ENCODE assay signal across 8 cellular contexts in the genomic region with DNA sequence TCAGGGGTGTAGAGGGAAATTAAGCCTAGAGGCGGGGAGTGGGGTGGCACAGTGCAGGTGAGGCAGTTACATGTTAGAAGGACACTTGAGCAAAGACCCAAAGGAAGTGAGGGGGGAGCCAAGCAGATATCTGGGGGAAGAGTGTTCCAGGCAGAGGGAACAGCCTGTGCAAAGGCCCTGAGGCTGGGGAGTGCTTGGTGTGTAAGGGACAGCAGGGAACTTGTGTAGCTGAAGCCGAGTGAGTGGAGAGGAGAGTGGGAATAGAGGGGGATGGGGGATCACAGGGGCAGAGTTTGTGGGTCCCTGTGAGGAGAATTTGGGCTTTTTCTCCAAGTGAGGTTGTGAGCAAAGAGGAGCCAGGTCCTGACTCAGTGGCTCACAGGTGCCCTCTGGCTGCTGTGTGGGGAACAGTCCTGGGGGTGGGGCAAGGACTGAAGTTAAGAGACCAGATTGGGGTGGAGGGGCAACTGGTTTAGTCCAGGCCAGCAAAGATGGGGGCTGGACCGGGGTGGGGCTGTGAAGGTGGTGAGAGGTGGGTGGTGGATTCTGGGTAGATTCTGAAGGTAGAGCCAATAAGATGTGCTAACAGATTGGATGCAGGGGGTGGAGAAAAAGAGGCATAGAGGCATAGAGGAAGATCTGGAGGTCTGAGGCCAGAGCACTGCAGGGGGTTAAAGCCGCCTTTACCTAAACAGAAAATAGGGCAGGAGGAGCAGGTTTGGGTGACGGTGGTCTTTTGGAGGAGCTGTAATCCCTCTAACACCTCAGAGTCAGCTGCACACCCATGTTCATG.
DNase-seq lines count a peak whose midpoint lies in the region; ATAC-seq, FAIRE-seq and TF ChIP-seq lines count a peak whose summit lies in the region.

No MANE protein-coding gene starts in this region.

- no peak overlapping the region for H3K4me3 Mint-ChIP-seq in activated CD4-positive, alpha-beta T cell treated with anti-CD3 and anti-CD28 coated beads, Interleukin-2, amount 10 ng/mL, durations not matched to agents 7 days and 5 days
- H3K4me3 Mint-ChIP-seq in endodermal cell (no peak overlapping the region), neural crest cell (no peak overlapping the region)

- FAIRE-seq in urothelium cell line (lab: Jason Lieb, UNC) = no peak

- whole genome bisulfite sequencing in endodermal cell (ENCODE audit: insufficient coverage in 1 of 2, insufficient read length in 1 of 2), 2 experiments = 63 to 80% methylated on average over 2 to 5 of the region's 5 CpGs

- no peak overlapping the region for H3K9ac ChIP-seq in endodermal cell (ENCODE audit: extremely low read depth, low read length, poor library complexity, severe bottlenecking)

- H3K4me1 Mint-ChIP-seq in activated CD4-positive, alpha-beta T cell treated with anti-CD3 and anti-CD28 coated beads, Interleukin-2, amount 10 ng/mL, durations not matched to agents 7 days and 5 days = no peaks in the 10 kb centered on the region
- H3K4me1 Mint-ChIP-seq in endodermal cell = no peaks in the 10 kb centered on the region
- no peaks in the 10 kb centered on the region for H3K4me1 Mint-ChIP-seq in neural crest cell

- H3K27me3 Mint-ChIP-seq in activated CD4-positive, alpha-beta T cell treated with anti-CD3 and anti-CD28 coated beads, Interleukin-2, amount 10 ng/mL, durations not matched to agents 7 days and 5 days = no peaks in the 10 kb centered on the region
- H3K27me3 Mint-ChIP-seq in endodermal cell (ENCODE audit: insufficient read depth) (no peaks in the 10 kb centered on the region), neural crest cell (ENCODE audit: low read depth) (peaks cover 18% of the 10 kb centered on the region)

- H3K36me3 ChIP-seq in endodermal cell (ENCODE audit: control insufficient read depth, insufficient read depth, low read length) = no peaks in the 10 kb centered on the region

- no peak overlapping the region for H3K27ac ChIP-seq in endodermal cell (ENCODE audit: low read depth, low read length)

- H3K27ac Mint-ChIP-seq in activated CD4-positive, alpha-beta T cell treated with anti-CD3 and anti-CD28 coated beads, Interleukin-2, amount 10 ng/mL, durations not matched to agents 7 days and 5 days = no peak overlapping the region
- H3K27ac Mint-ChIP-seq in endodermal cell (no peak overlapping the region), neural crest cell (ENCODE audit: unreplicated experiment) (no peak overlapping the region)

- POLR2A ChIA-PET in activated CD4-positive, alpha-beta T cell treated with anti-CD3 and anti-CD28 coated beads, Interleukin-2, amount 10 ng/mL, durations not matched to agents 7 days and 5 days (lab: Charles Lee) = no interaction called here

- CTCF ChIA-PET in activated CD4-positive, alpha-beta T cell treated with anti-CD3 and anti-CD28 coated beads, Interleukin-2, amount 10 ng/mL, durations not matched to agents 7 days and 5 days (lab: Charles Lee) = interaction anchor here (0.9 to 1.7 kb wide), 2 partner anchors 11 to 153 kb away, joined by 3 to 4 read pairs; no protein-coding TSS in a partner anchor

- H3K4me1 ChIP-seq in endodermal cell (ENCODE audit: control insufficient read depth, insufficient read depth, low read length) = no peaks in the 10 kb centered on the region

- peaks cover 5% of the 10 kb centered on the region for H3K9me3 Mint-ChIP-seq in activated CD4-positive, alpha-beta T cell treated with anti-CD3 and anti-CD28 coated beads, Interleukin-2, amount 10 ng/mL, durations not matched to agents 7 days and 5 days
- H3K9me3 Mint-ChIP-seq in endodermal cell (no peaks in the 10 kb centered on the region), neural crest cell (no peaks in the 10 kb centered on the region)

- no peak for ATAC-seq in GM18498 (IDR thresholded peaks at IDR 0.05; ENCODE audit: unreplicated experiment)
- ATAC-seq in HG02938 (IDR thresholded peaks at IDR 0.05; ENCODE audit: unreplicated experiment) = no peak

- TF ChIP-seq CTCF in GM10266 (IDR thresholded peaks at IDR 0.05; ENCODE audit: control insufficient read depth, insufficient read depth, low read depth, missing control alignments) (peak; percentile 73), endodermal cell (conservative IDR thresholded peaks at IDR 0.05) (peak; percentile 84), neural crest cell (conservative IDR thresholded peaks at IDR 0.05) (peak; percentile 68)

- DNase-seq in GM10266 (ENCODE audit: extremely low spot score) = peak; percentile 36
- peak; percentile 59 for DNase-seq in M059J (ENCODE audit: low read depth)
- peak; percentile 62 for DNase-seq in activated CD4-positive, alpha-beta T cell treated with anti-CD3 and anti-CD28 coated beads, Interleukin-2, amount 10 ng/mL, durations not matched to agents 7 days and 5 days
- peak; percentile 88 for DNase-seq in endodermal cell
- peak; percentile 44 for DNase-seq in neural crest cell (ENCODE audit: low read depth, low spot score)
- peak; percentile 16 for DNase-seq in urothelium cell line (ENCODE audit: low spot score)

- no peaks in the 10 kb centered on the region for H3K36me3 Mint-ChIP-seq in activated CD4-positive, alpha-beta T cell treated with anti-CD3 and anti-CD28 coated beads, Interleukin-2, amount 10 ng/mL, durations not matched to agents 7 days and 5 days (ENCODE audit: low read depth)
- H3K36me3 Mint-ChIP-seq in endodermal cell (ENCODE audit: low read depth) (no peaks in the 10 kb centered on the region), neural crest cell (ENCODE audit: low read depth) (no peaks in the 10 kb centered on the region)

- H3K9me3 ChIP-seq in endodermal cell (ENCODE audit: control insufficient read depth, low read length) = no peaks in the 10 kb centered on the region

- no peak overlapping the region for H3K4me3 ChIP-seq in endodermal cell (ENCODE audit: low read length)

- H3K27me3 ChIP-seq in endodermal cell (ENCODE audit: control insufficient read depth, insufficient read depth, low read length, poor library complexity, severe bottlenecking) = no peaks in the 10 kb centered on the region

Comparison
In these comparisons a context has a peak if more than half of its experiments do, and no peak if none do; other contexts are left out.
1. DNase-seq: peak in every context shown above with its lines; median percentile 88 in endodermal cell; 62 in activated CD4-positive, alpha-beta T cell treated with anti-CD3 and anti-CD28 coated beads, Interleukin-2, amount 10 ng/mL, durations not matched to agents 7 days and 5 days; 59 in M059J; 44 in neural crest cell; 36 in GM10266; 16 in urothelium cell line.